In the genomic region with DNA sequence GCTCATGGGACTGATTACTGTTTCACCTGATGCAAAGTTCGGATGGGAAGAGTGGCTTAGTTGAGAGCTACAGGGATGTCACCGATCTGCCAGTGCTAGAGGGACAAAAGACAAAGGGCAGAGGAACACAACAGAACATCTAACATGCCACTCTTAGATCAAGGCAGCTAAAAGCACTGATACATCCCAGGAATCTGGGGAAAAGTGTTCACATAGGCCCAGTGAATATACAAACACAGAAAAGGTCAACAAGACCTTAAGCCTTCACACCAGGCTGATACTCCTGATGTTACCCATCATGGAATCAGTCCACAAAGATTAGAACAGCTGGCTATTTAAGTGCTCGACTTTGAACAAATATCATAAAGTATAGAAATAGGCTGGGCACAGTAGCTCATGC, we compare ENCODE assay signal across 27 cellular contexts.
DNase-seq lines count a peak whose midpoint lies in the region; FAIRE-seq and TF ChIP-seq lines count a peak whose summit lies in the region.
"Had no signal": no experiment of that assay in that cellular context is flagged by ENCODE, and none has a peak within 500 bp of the region (broad histone marks: within the 10 kb centered on the region; RNA-seq: fewer than 3 reads in every experiment).

No MANE protein-coding gene starts in this region.

- H3K27ac ChIP-seq in SK-N-MC = peak overlapping the region; percentile 99
- peak overlapping the region; percentile 23 for H3K27ac ChIP-seq in hepatocyte
- peak overlapping the region; percentile 33 for H3K27ac ChIP-seq in neural progenitor cell
- H3K27ac ChIP-seq: colonic mucosa, tibial nerve, WERI-Rb-1 had no signal

- peak overlapping the region; percentile 86 for H3K27ac Mint-ChIP-seq in neural progenitor cell
- H3K27ac Mint-ChIP-seq: activated naive CD4-positive, alpha-beta T cell treated with anti-CD3 and anti-CD28 coated beads, Interleukin-2, amount 50 U/mL, for 72 hours; B cell; CD8-positive, alpha-beta T cell had no signal

- TF ChIP-seq POLR2A in GM12892 (IDR thresholded peaks at IDR 0.05; ENCODE audit: low read depth, low read length) = no peak

- H3K4me3 Mint-ChIP-seq in neural progenitor cell = no peak overlapping the region
- H3K4me3 Mint-ChIP-seq: B cell; CD8-positive, alpha-beta T cell had no signal

- no peaks in the 10 kb centered on the region for H3K9me2 ChIP-seq in hepatocyte (replicated peaks; ENCODE audit: insufficient read depth)

- H3K36me3 Mint-ChIP-seq in neural progenitor cell = peaks cover 20% of the 10 kb centered on the region

- peak overlapping the region; percentile 32 for H3K4me2 ChIP-seq in hepatocyte
- H3K4me2 ChIP-seq in neural progenitor cell = peak overlapping the region; percentile 56

- no peak overlapping the region for H2AFZ ChIP-seq in hepatocyte
- no peak overlapping the region for H2AFZ ChIP-seq in neural progenitor cell (replicated peaks)

- H3K9me3 ChIP-seq in SK-N-MC (ENCODE audit: low read depth, low read length) (no peaks in the 10 kb centered on the region), hepatocyte (ENCODE audit: low read depth) (no peaks in the 10 kb centered on the region), neural progenitor cell (ENCODE audit: low read depth) (no peaks in the 10 kb centered on the region)
- H3K9me3 ChIP-seq: colonic mucosa, tibial nerve had no signal

- WGBS in hepatocyte (ENCODE audit: low lambda C conversion rate, missing lambda C conversion rate) = 74% methylated on average over 3 of the region's 3 CpGs

- peaks cover 24% of the 10 kb centered on the region for H3K4me1 Mint-ChIP-seq in neural progenitor cell

- peaks cover 8% of the 10 kb centered on the region for H3K9me3 Mint-ChIP-seq in neural progenitor cell
- H3K9me3 Mint-ChIP-seq: activated naive CD4-positive, alpha-beta T cell treated with anti-CD3 and anti-CD28 coated beads, Interleukin-2, amount 50 U/mL, for 72 hours; CD8-positive, alpha-beta T cell had no signal

- TF ChIP-seq CTCF in hepatocyte (IDR thresholded peaks at IDR 0.05; ENCODE audit: poor library complexity) (no peak), neural progenitor cell (IDR thresholded peaks at IDR 0.05) (no peak)

- H3F3A ChIP-seq in neural progenitor cell (ENCODE audit: low read depth) = peaks cover 9% of the 10 kb centered on the region

- FAIRE-seq in GM12892 (lab: Jason Lieb, UNC) = peak; percentile 42
- FAIRE-seq: GM12878, keratinocyte, RCC 7860 had no signal

- H3K27me3 ChIP-seq in hepatocyte = no peaks in the 10 kb centered on the region
- H3K27me3 ChIP-seq in neural progenitor cell = no peaks in the 10 kb centered on the region
- H3K27me3 ChIP-seq: colonic mucosa, tibial nerve had no signal

- H3K79me2 ChIP-seq in hepatocyte (peaks cover 83% of the 10 kb centered on the region), neural progenitor cell (ENCODE audit: low read depth) (peaks cover 97% of the 10 kb centered on the region)

- H3K36me3 ChIP-seq in SK-N-MC (ENCODE audit: insufficient read depth, low read length) (no peaks in the 10 kb centered on the region), hepatocyte (replicated peaks; ENCODE audit: insufficient read depth, low read depth) (no peaks in the 10 kb centered on the region), neural progenitor cell (no peaks in the 10 kb centered on the region)
- H3K36me3 ChIP-seq: colonic mucosa, tibial nerve, WERI-Rb-1 had no signal

- H4K20me1 ChIP-seq in hepatocyte (ENCODE audit: insufficient read depth, poor library complexity, severe bottlenecking) = no peaks in the 10 kb centered on the region
- peaks cover 30% of the 10 kb centered on the region for H4K20me1 ChIP-seq in neural progenitor cell (ENCODE audit: low read depth)

- H3K4me3 ChIP-seq in SK-N-MC (peak overlapping the region; percentile 84), hepatocyte (no peak overlapping the region), neural progenitor cell (no peak overlapping the region)
- H3K4me3 ChIP-seq: colonic mucosa, GM12878, tibial nerve had no signal

- H3K9ac ChIP-seq in SK-N-MC (ENCODE audit: insufficient read length) = peak overlapping the region; percentile 12
- H3K9ac ChIP-seq in neural progenitor cell = no peak overlapping the region

- peaks cover 2% of the 10 kb centered on the region for H3K4me1 ChIP-seq in hepatocyte (ENCODE audit: insufficient read depth)
- peaks cover 14% of the 10 kb centered on the region for H3K4me1 ChIP-seq in neural progenitor cell
- H3K4me1 ChIP-seq: colonic mucosa, tibial nerve had no signal

- no peaks in the 10 kb centered on the region for H3K27me3 Mint-ChIP-seq in neural progenitor cell (ENCODE audit: insufficient read depth, low read depth)
- H3K27me3 Mint-ChIP-seq: B cell had no signal

- no peak for DNase-seq in GM12892 (ENCODE audit: insufficient read length)
- no peak for DNase-seq in SK-N-MC (ENCODE audit: low read depth, low spot score)
- no peak for DNase-seq in hepatocyte (ENCODE audit: low spot score)
- DNase-seq in neural progenitor cell (ENCODE audit: low spot score) = no peak
- DNase-seq in dedifferentiated amniotic fluid mesenchymal stem cell (ENCODE audit: extremely low spot score) = no peak
- no peak for DNase-seq in MV-4-11 (lab: John Stamatoyannopoulos, UW)
- DNase-seq in COLO668 (lab: John Stamatoyannopoulos, UW; ENCODE audit: unreplicated experiment) = no peak
- no peak for DNase-seq in hypothalamus (lab: John Stamatoyannopoulos, UW)
- DNase-seq: activated CD4-positive, alpha-beta T cell treated with anti-CD3 and anti-CD28 coated beads for 48 hours; activated effector memory CD4-positive, alpha-beta T cell treated with Interleukin-2 at 50 U/mL for 16 hours; activated T-cell treated with anti-CD3 and anti-CD28 coated beads for 4 hours; CD8-positive, alpha-beta T cell; colonic mucosa; effector CD8-positive, alpha-beta T cell; erythroblast; head of caudate nucleus; left ventricle myocardium superior; NCI-H446 treated with DMSO at 0.1 percent for 48 hours; stimulated activated CD4-positive, alpha-beta T cell treated with anti-CD3 and anti-CD28 coated beads, Interleukin-4, amount 100 ng/mL, for 1 hour; T1000; WERI-Rb-1 had no signal

Comparison
In these comparisons a context has a peak if more than half of its experiments do, and no peak if none do; other contexts are left out.
1. H3K27ac ChIP-seq: peak in every context shown above with its lines; median percentile 99 in SK-N-MC; 33 in neural progenitor cell; 23 in hepatocyte.